ENCODE assay signal across 8 cellular contexts in genomic region chr18:12038082-12038660, GRCh38. TPM values are rescaled to one million over a fixed set of nuclear protein-coding genes. Genes with fewer than 3 reads are reported as not detected.
DNase-seq lines count a peak whose midpoint lies in the region; FAIRE-seq and TF ChIP-seq lines count a peak whose summit lies in the region.

No MANE protein-coding gene starts in this region.

- H3K4me1 ChIP-seq in ascending aorta, result no peaks in the 10 kb centered on the region
- H3K4me1 ChIP-seq in kidney (ENCODE audit: control insufficient read depth in 1 of 2, insufficient read depth in 1 of 2, low read depth in 1 of 2, low read length in 2 of 2), result peaks cover 0 to 8% of the 10 kb centered on the region in 2 donors
- no peaks in the 10 kb centered on the region for H3K4me1 ChIP-seq in HAP-1

- peak overlapping the region in 1 of 2 donors; percentile 67 for H3K9ac ChIP-seq in kidney (ENCODE audit: low read length in 2 of 2)

- H3K27ac ChIP-seq in ascending aorta (no peak overlapping the region), kidney (ENCODE audit: low read depth in 2 of 2, low read length in 2 of 2) (no peak overlapping the region)

- no peak for TF ChIP-seq CTCF in ascending aorta (IDR thresholded peaks at IDR 0.05)
- no peak for TF ChIP-seq CTCF in kidney (IDR thresholded peaks at IDR 0.05; ENCODE audit: borderline replicate concordance, extremely low read depth, insufficient read depth)

- peak; percentile 31 for DNase-seq in EH (ENCODE audit: low read depth)
- DNase-seq in NCI-H146 (lab: John Stamatoyannopoulos, UW), result peak; percentile 63
- no peak for DNase-seq in ascending aorta (ENCODE audit: low spot score in 2 of 2)
- peak; percentile 79 for DNase-seq in kidney
- DNase-seq in stimulated activated CD4-positive, alpha-beta T cell treated with anti-CD3 and anti-CD28 coated beads, Interleukin-4, amount 100 ng/mL, for 24 hours, result peak; percentile 32
- no peak for DNase-seq in NCI-H2107 (lab: John Stamatoyannopoulos, UW)
- no peak for DNase-seq in HCEC 1CT
- no peak for DNase-seq in HAP-1 (ENCODE audit: low spot score in 2 of 2)

- H3K36me3 ChIP-seq in ascending aorta, result no peaks in the 10 kb centered on the region
- H3K36me3 ChIP-seq in kidney (ENCODE audit: control insufficient read depth in 1 of 2, insufficient read depth in 2 of 2, low read length in 2 of 2), result peaks cover 6 to 8% of the 10 kb centered on the region in 2 donors
- H3K36me3 ChIP-seq in HAP-1 (replicated peaks), result no peaks in the 10 kb centered on the region

- H3K27me3 ChIP-seq in ascending aorta (no peaks in the 10 kb centered on the region), HAP-1 (ENCODE audit: low read depth) (no peaks in the 10 kb centered on the region)

- no peak for FAIRE-seq in kidney (lab: Jason Lieb, UNC)

- intact Hi-C loops in ascending aorta (cut with DNase I) (loop anchor here (5.0 kb wide), 1 partner anchor 381 kb away; no protein-coding TSS in a partner anchor), kidney (cut with DNase I) (no loop called here)

- in situ Hi-C loops in HAP-1 (cut with MboI; ENCODE audit: low sequenced_read_pairs), result no loop called here

- no peaks in the 10 kb centered on the region for H3K9me3 ChIP-seq in ascending aorta
- H3K9me3 ChIP-seq in kidney (ENCODE audit: control insufficient read depth in 1 of 2, low read length in 2 of 2), result no peaks in the 10 kb centered on the region
- H3K9me3 ChIP-seq in HAP-1, result no peaks in the 10 kb centered on the region

- H3K4me3 ChIP-seq in ascending aorta, result peak overlapping the region; percentile 57 to 74
- peak overlapping the region in 1 of 2 donors; percentile 53 for H3K4me3 ChIP-seq in kidney (ENCODE audit: low read length in 2 of 2)
- no peak overlapping the region; the same call in 1 of the 2 replicates for H3K4me3 ChIP-seq in HAP-1

RNA-seq across cellular contexts. Expression of gene ANKRD62, which starts 55.5 kb away (rescaled TPM):
- total RNA-seq in ascending aorta (not detected), kidney (not detected)
- not detected for polyA plus RNA-seq in kidney (ENCODE audit: insufficient read depth, low read depth, low replicate concordance)

RNA-seq across cellular contexts. Expression of gene IMPA2, which starts 56.9 kb away (rescaled TPM):
- total RNA-seq in ascending aorta (43.4 TPM), kidney (157 TPM)
- 348 TPM for polyA plus RNA-seq in kidney (ENCODE audit: insufficient read depth, low read depth, low replicate concordance)

Comparison
In these comparisons a context has a peak if more than half of its experiments do, and no peak if none do; other contexts are left out.
1. DNase-seq: peak in EH (single experiment), NCI-H146 (single experiment), kidney (single experiment) and stimulated activated CD4-positive, alpha-beta T cell treated with anti-CD3 and anti-CD28 coated beads, Interleukin-4, amount 100 ng/mL, for 24 hours (single experiment); none in ascending aorta (0 of 2), NCI-H2107 (single experiment), HCEC 1CT (single experiment) and HAP-1 (0 of 2).